8 cellular contexts compared by ENCODE assay signal in genomic region chr6:108556864-108557493, GRCh38. TPM values are rescaled to one million over a fixed set of nuclear protein-coding genes. Genes with fewer than 3 reads are reported as not detected.
DNase-seq lines count a peak whose midpoint lies in the region; ATAC-seq and TF ChIP-seq lines count a peak whose summit lies in the region.

No MANE protein-coding gene starts in this region.

- H3K14ac ChIP-seq in mesenchymal stem cell (ENCODE audit: low read length in 2 of 2), result no peak overlapping the region

- intact Hi-C loops in cardiac septum (cut with DNase I), result loop anchor here (5.0 kb wide), 4 partner anchors 280 to 515 kb away; no protein-coding TSS in a partner anchor
- intact Hi-C loops in body of pancreas (cut with DNase I), result no loop called here

- peak overlapping the region; percentile 82 for H3K4me2 ChIP-seq in mesenchymal stem cell (ENCODE audit: low read length, poor library complexity, severe bottlenecking)

- H3K36me3 ChIP-seq in right atrium auricular region, result peaks cover 5% of the 10 kb centered on the region
- no peaks in the 10 kb centered on the region for H3K36me3 ChIP-seq in body of pancreas (replicated peaks in 1 of 2; ENCODE audit: insufficient read depth in 1 of 2, low read depth in 2 of 2)
- no peaks in the 10 kb centered on the region for H3K36me3 ChIP-seq in mesenchymal stem cell (ENCODE audit: control insufficient read depth in 1 of 2, insufficient read depth in 2 of 2, low read depth in 1 of 2, low read length in 2 of 2)

- H2BK15ac ChIP-seq in mesenchymal stem cell (ENCODE audit: low read depth, poor library complexity, severe bottlenecking), result no peak overlapping the region

- peak overlapping the region; percentile 2 for H2BK120ac ChIP-seq in mesenchymal stem cell (ENCODE audit: low read depth, low read length)

- TF ChIP-seq POLR2A in body of pancreas (IDR thresholded peaks at IDR 0.05), result peak in 1 of 3 donors; percentile 14

- no peaks in the 10 kb centered on the region for H3K9me3 ChIP-seq in right atrium auricular region
- no peaks in the 10 kb centered on the region for H3K9me3 ChIP-seq in body of pancreas
- no peaks in the 10 kb centered on the region for H3K9me3 ChIP-seq in mesenchymal stem cell (ENCODE audit: control insufficient read depth, low read length)

- H4K8ac ChIP-seq in mesenchymal stem cell (ENCODE audit: low read length), result peak overlapping the region; percentile 12

- WGBS in body of pancreas, 2 donors, result 50% methylated on average over 16 of the region's 16 CpGs
- 30% methylated on average over 16 of the region's 16 CpGs for WGBS in mesenchymal stem cell

- H3K79me1 ChIP-seq in mesenchymal stem cell (replicated peaks; ENCODE audit: low read length, poor library complexity, severe bottlenecking), result peaks cover 2% of the 10 kb centered on the region

- H3K27me3 ChIP-seq in right atrium auricular region, result no peaks in the 10 kb centered on the region
- no peaks in the 10 kb centered on the region for H3K27me3 ChIP-seq in body of pancreas
- no peaks in the 10 kb centered on the region for H3K27me3 ChIP-seq in mesenchymal stem cell (ENCODE audit: control insufficient read depth in 1 of 2, insufficient read depth in 1 of 2, low read length in 2 of 2)

- no peak overlapping the region for H2BK5ac ChIP-seq in mesenchymal stem cell (ENCODE audit: low read depth, low read length, poor library complexity, severe bottlenecking)

- H3K4me3 ChIP-seq in right atrium auricular region (peak overlapping the region; percentile 81 to 85), body of pancreas (peak overlapping the region; percentile 13 to 47), mesenchymal stem cell (ENCODE audit: insufficient read depth in 1 of 2, low read depth in 1 of 2, low read length in 2 of 2) (peak overlapping the region; percentile 82 to 83)

- peak overlapping the region; percentile 57 for H2AFZ ChIP-seq in mesenchymal stem cell (ENCODE audit: low read depth, low read length)

- H3K27ac ChIP-seq in right atrium auricular region (peak overlapping the region; percentile 99 to 100), body of pancreas (peak overlapping the region; percentile 97 to 99 (median 99)), mesenchymal stem cell (ENCODE audit: low read length, poor library complexity, severe bottlenecking) (no peak overlapping the region)

- H3K4ac ChIP-seq in mesenchymal stem cell (ENCODE audit: low read depth in 1 of 2, low read length in 2 of 2), result peak overlapping the region in 1 of 2 experiments; percentile 47

- TF ChIP-seq CTCF in right atrium auricular region (IDR thresholded peaks at IDR 0.05) (no peak), body of pancreas (IDR thresholded peaks at IDR 0.05) (no peak)

- H2AK5ac ChIP-seq in mesenchymal stem cell (ENCODE audit: low read length, severe bottlenecking), result no peak overlapping the region

- H3K9ac ChIP-seq in mesenchymal stem cell (ENCODE audit: low read length), result peak overlapping the region; percentile 91

- H2BK12ac ChIP-seq in mesenchymal stem cell (ENCODE audit: low read length in 2 of 2), result peak overlapping the region; percentile 8 to 41

- DNase-seq in right atrium auricular region (ENCODE audit: low spot score) (no peak), cardiac septum (ENCODE audit: low spot score) (no peak), body of pancreas (no peak), mesenchymal stem cell (peak; percentile 76), DMS153 treated with DMSO at 0.1 percent for 48 hours (lab: John Stamatoyannopoulos, UW; ENCODE audit: unreplicated experiment) (no peak)

- peak overlapping the region in 1 of 2 experiments; percentile 1 for H3K23ac ChIP-seq in mesenchymal stem cell (ENCODE audit: low read length in 2 of 2)

- H4K91ac ChIP-seq in mesenchymal stem cell (ENCODE audit: low read length), result no peak overlapping the region

- ATAC-seq in body of pancreas (no peak), HG02970 (IDR thresholded peaks at IDR 0.05; ENCODE audit: low FRiP score, unreplicated experiment) (no peak), HG02642 (IDR thresholded peaks at IDR 0.05; ENCODE audit: poor library complexity, unreplicated experiment) (no peak), HG03378 (IDR thresholded peaks at IDR 0.05; ENCODE audit: unreplicated experiment) (no peak)

- peak overlapping the region; percentile 84 to 88 for H3K18ac ChIP-seq in mesenchymal stem cell (ENCODE audit: low read depth in 1 of 2, low read length in 2 of 2)

- H3K4me1 ChIP-seq in right atrium auricular region (peaks cover 0 to 20% of the 10 kb centered on the region in 2 donors), body of pancreas (peaks cover 8% of the 10 kb centered on the region), mesenchymal stem cell (ENCODE audit: control insufficient read depth, insufficient read depth, low read depth, low read length) (peaks cover 6% of the 10 kb centered on the region)

RNA-seq across cellular contexts. Expression of gene FOXO3, which starts 3.7 kb away (rescaled TPM):
- total RNA-seq in right atrium auricular region (10 to 100 TPM; 54.5 to 60.9 TPM), cardiac septum (32.1 TPM), body of pancreas (10 to 100 TPM; 62.8 to 69.5 TPM)
- 19.2 TPM for polyA plus RNA-seq in mesenchymal stem cell (2013, experiment 1 of 2)
- polyA plus RNA-seq in mesenchymal stem cell (2013, experiment 2 of 2), result 18.8 TPM

Comparison
In these comparisons a context has a peak if more than half of its experiments do, and no peak if none do; other contexts are left out.
1. H3K4me3 ChIP-seq: peak in every context shown above with its lines; median percentile 83 in right atrium auricular region; 82 in mesenchymal stem cell; 30 in body of pancreas.